ENCODE assay signal across 1 cellular context in genomic region chr1:152907686-152908601, GRCh38.
TF ChIP-seq lines count a peak whose summit lies in the region.

IVL (plus strand) TSS chr1:152908546; CDS start chr1:152909798, 1,252 bp downstream.

TF ChIP-seq in GM12878, 131 proteins besides CTCF, POLR2A, EP300 and RAD21:
- peak; percentile 66 for TF ChIP-seq ATF2 (IDR thresholded peaks at IDR 0.05; ENCODE audit: low read length)
- peak; percentile 87 for TF ChIP-seq NFIC (IDR thresholded peaks at IDR 0.05; ENCODE audit: low read depth, low read length)
- TF ChIP-seq RUNX3 (IDR thresholded peaks at IDR 0.05; ENCODE audit: low read length) = peak; percentile 68
- peak; percentile 94 for TF ChIP-seq JUNB (IDR thresholded peaks at IDR 0.05)
- no peak for TF ChIP-seq ZNF622 (IDR thresholded peaks at IDR 0.05)
- peak; percentile 66 for TF ChIP-seq TCF7 (IDR thresholded peaks at IDR 0.05; ENCODE audit: borderline replicate concordance)
- TF ChIP-seq EED (IDR thresholded peaks at IDR 0.05; ENCODE audit: low read depth) = peak; percentile 93
- peak; percentile 42; the same call in 1 of the 2 replicates for TF ChIP-seq PML (IDR thresholded peaks at IDR 0.05; ENCODE audit: low read length)
- TF ChIP-seq CREM (IDR thresholded peaks at IDR 0.05; ENCODE audit: low read depth) = peak; percentile 53; the same call in 1 of the 2 replicates
- no peak for TF ChIP-seq CBFB (IDR thresholded peaks at IDR 0.05; ENCODE audit: low read depth)
- peak in 1 of 2 experiments; percentile 89; a peak in 2 of 4 replicates for TF ChIP-seq ETV6 (conservative IDR thresholded peaks at IDR 0.05 in 1 of 2, IDR thresholded peaks at IDR 0.05 in 1 of 2; ENCODE audit: borderline replicate concordance in 1 of 2, low read depth in 1 of 2)
- peak; percentile 85; the same call in 1 of the 2 replicates for TF ChIP-seq IRF4 (IDR thresholded peaks at IDR 0.05; ENCODE audit: low read depth, low read length)
- peak; percentile 56; the same call in 1 of the 2 replicates for TF ChIP-seq BCL11A (IDR thresholded peaks at IDR 0.05; ENCODE audit: low read depth, low read length)
- TF ChIP-seq NR2F1 (conservative IDR thresholded peaks at IDR 0.05) = peak; percentile 73
- no peak for TF ChIP-seq HCFC1 (IDR thresholded peaks at IDR 0.05; ENCODE audit: low read length)
- TF ChIP-seq TAF1 (IDR thresholded peaks at IDR 0.05; ENCODE audit: borderline replicate concordance, low read depth, low read length) = no peak
- peak; percentile 14; the same call in 1 of the 2 replicates for TF ChIP-seq PKNOX1 (IDR thresholded peaks at IDR 0.05)
- peak; percentile 21; the same call in 1 of the 2 replicates for TF ChIP-seq CREB1 (IDR thresholded peaks at IDR 0.05; ENCODE audit: low read depth)
- TF ChIP-seq TCF3 (IDR thresholded peaks at IDR 0.05; ENCODE audit: borderline replicate concordance, insufficient read depth, low read depth, low read length) = no peak
- peak; percentile 63 for TF ChIP-seq DPF2 (IDR thresholded peaks at IDR 0.05)
- peak; percentile 64 for TF ChIP-seq IKZF1 (conservative IDR thresholded peaks at IDR 0.05)
- TF ChIP-seq BHLHE40 (IDR thresholded peaks at IDR 0.05; ENCODE audit: borderline replicate concordance in 1 of 2, low read depth in 2 of 2, low read length in 1 of 2) = no peak
- no peak for TF ChIP-seq YY1 (IDR thresholded peaks at IDR 0.05; ENCODE audit: low read depth, low read length)
- peak; percentile 70; the same call in 1 of the 2 replicates for TF ChIP-seq FOXM1 (IDR thresholded peaks at IDR 0.05; ENCODE audit: low read depth, low read length)
- no peak for TF ChIP-seq BCLAF1 (IDR thresholded peaks at IDR 0.05)
- no peak for TF ChIP-seq PAX8 (IDR thresholded peaks at IDR 0.05)
- peak; percentile 57; the same call in 1 of the 2 replicates for TF ChIP-seq MTA2 (IDR thresholded peaks at IDR 0.05; ENCODE audit: low read depth)
- TF ChIP-seq IKZF2 (IDR thresholded peaks at IDR 0.05) = peak; percentile 65 to 70
- TF ChIP-seq MTA3 (IDR thresholded peaks at IDR 0.05; ENCODE audit: borderline replicate concordance, low read length) = peak; percentile 67; the same call in 1 of the 2 replicates
- no peak for TF ChIP-seq SUZ12 (IDR thresholded peaks at IDR 0.05; ENCODE audit: unreplicated experiment)
- no peak for TF ChIP-seq MEF2A (IDR thresholded peaks at IDR 0.05; ENCODE audit: insufficient read depth, low read depth, low read length)
- no peak for TF ChIP-seq HDAC6 (IDR thresholded peaks at IDR 0.05; ENCODE audit: unreplicated experiment)
TF ChIP-seq in GM12878: peak in this region for 20.
